Comparison of ENCODE assay signal across 11 cellular contexts in the genomic region with DNA sequence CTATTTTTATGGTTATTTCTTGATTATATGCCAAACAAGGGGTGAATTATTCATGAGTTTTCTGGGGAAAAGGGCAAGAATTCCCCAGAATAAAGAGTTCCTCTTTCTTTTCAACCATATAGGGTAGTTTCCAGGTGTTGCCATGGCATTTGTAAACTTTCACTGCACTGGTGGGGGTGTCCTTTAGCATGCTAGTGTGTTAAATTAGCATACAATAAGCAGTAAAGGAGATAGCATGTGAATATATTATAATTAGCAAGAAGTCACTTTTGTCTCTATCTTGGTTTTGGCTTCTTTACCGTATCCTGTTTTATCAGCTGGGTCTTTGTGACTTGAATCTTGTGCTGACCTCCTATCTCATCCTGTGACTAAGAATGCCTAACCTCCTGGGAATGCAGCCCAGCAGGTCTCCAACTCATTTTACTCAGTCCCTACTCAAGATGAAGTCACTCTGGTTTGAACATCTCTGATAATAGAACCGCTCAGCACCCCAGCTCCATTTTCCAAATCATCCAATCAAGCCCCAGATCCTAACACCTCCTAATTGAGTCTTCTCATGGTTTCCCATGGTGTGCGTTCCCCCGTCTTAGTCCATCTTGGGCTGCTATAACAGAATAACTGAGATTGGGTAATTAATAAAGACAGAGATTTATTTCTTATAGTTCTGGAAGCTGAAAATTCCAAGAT. TPM values are rescaled to one million over a fixed set of nuclear protein-coding genes. Genes with fewer than 3 reads are reported as not detected.
DNase-seq lines count a peak whose midpoint lies in the region; ATAC-seq, FAIRE-seq and TF ChIP-seq lines count a peak whose summit lies in the region.
"Had no signal": no experiment of that assay in that cellular context is flagged by ENCODE, and none has a peak within 500 bp of the region (broad histone marks: within the 10 kb centered on the region; RNA-seq: fewer than 3 reads in every experiment).

No MANE protein-coding gene starts in this region.

- intact Hi-C loops in left colon (cut with DNase I, micrococcal nuclease), result no loop called here

- WGBS in mesodermal cell (ENCODE audit: insufficient coverage in 2 of 2), 2 experiments, result 14 to 56% methylated on average over 2 of the region's 4 CpGs

- CTCF ChIA-PET in activated CD4-positive, alpha-beta memory T cell treated with anti-CD3 and anti-CD28 coated beads, Interleukin-2, amount 10 ng/mL, durations not matched to agents 7 days and 5 days (lab: Charles Lee), result no interaction called here

- no peaks in the 10 kb centered on the region for H3K9me3 ChIP-seq in mesodermal cell (ENCODE audit: control insufficient read depth, low read length)
- H3K9me3 ChIP-seq: colonic mucosa had no signal

- FAIRE-seq in GM12891 (lab: Jason Lieb, UNC), result no peak

- POLR2A ChIA-PET in activated CD4-positive, alpha-beta memory T cell treated with anti-CD3 and anti-CD28 coated beads, Interleukin-2, amount 10 ng/mL, durations not matched to agents 7 days and 5 days (lab: Charles Lee), result no interaction called here

- no peak overlapping the region for H3K27ac Mint-ChIP-seq in activated T-helper 17 cell treated with anti-CD3 and anti-CD28 coated beads, Interleukin-2, amount 50 U/mL, for 72 hours
- H3K27ac Mint-ChIP-seq in activated CD4-positive, alpha-beta memory T cell treated with anti-CD3 and anti-CD28 coated beads, Interleukin-2, amount 10 ng/mL, durations not matched to agents 7 days and 5 days, result no peak overlapping the region
- H3K27ac Mint-ChIP-seq: T-helper 1 cell treated with Interleukin-12 subunit alpha and Interleukin-12 subunit beta and Interleukin-4 antibody, amounts not matched to agents 30 μg/mL and 1 μg/mL, for 36 hours had no signal

- no peaks in the 10 kb centered on the region for H3K9me3 Mint-ChIP-seq in activated T-helper 17 cell treated with anti-CD3 and anti-CD28 coated beads, Interleukin-2, amount 50 U/mL, for 72 hours
- H3K9me3 Mint-ChIP-seq in activated CD4-positive, alpha-beta memory T cell treated with anti-CD3 and anti-CD28 coated beads, Interleukin-2, amount 10 ng/mL, durations not matched to agents 7 days and 5 days, result no peaks in the 10 kb centered on the region
- H3K9me3 Mint-ChIP-seq: T-helper 1 cell treated with Interleukin-12 subunit alpha and Interleukin-12 subunit beta and Interleukin-4 antibody, amounts not matched to agents 30 μg/mL and 1 μg/mL, for 36 hours had no signal

- DNase-seq in GM12891 (ENCODE audit: insufficient read length, low spot score) (no peak), HPDE6-E6E7 (ENCODE audit: extremely low spot score) (peak; percentile 49), SK-N-DZ (ENCODE audit: low spot score) (no peak), left colon (no peak), epidermal melanocyte (ENCODE audit: insufficient read length, low spot score) (no peak)
- DNase-seq in activated CD4-positive, alpha-beta memory T cell treated with anti-CD3 and anti-CD28 coated beads, Interleukin-2, amount 10 ng/mL, durations not matched to agents 7 days and 5 days, result no peak
- DNase-seq: colonic mucosa had no signal

- no peak for ATAC-seq in activated T-helper 17 cell treated with anti-CD3 and anti-CD28 coated beads, Interleukin-2, amount 50 U/mL, for 72 hours (replicated peaks)
- no peak for ATAC-seq in left colon

- no peak for TF ChIP-seq POLR2A in GM12891 (IDR thresholded peaks at IDR 0.05; ENCODE audit: low read depth, low read length)

- no peak overlapping the region for H3K4me3 ChIP-seq in mesodermal cell (ENCODE audit: extremely low read depth, insufficient read depth, low read length, poor library complexity, severe bottlenecking)
- H3K4me3 ChIP-seq: colonic mucosa, skin epidermis had no signal

- peak overlapping the region; percentile 31 for H3K27ac ChIP-seq in mesodermal cell (ENCODE audit: low read depth, low read length, severe bottlenecking)
- H3K27ac ChIP-seq: colonic mucosa had no signal

- H3K36me3 ChIP-seq in mesodermal cell (ENCODE audit: control insufficient read depth, insufficient read depth, low read length), result no peaks in the 10 kb centered on the region
- H3K36me3 ChIP-seq: colonic mucosa had no signal

- H3K36me3 Mint-ChIP-seq in activated T-helper 17 cell treated with anti-CD3 and anti-CD28 coated beads, Interleukin-2, amount 50 U/mL, for 72 hours (ENCODE audit: low read depth), result peaks cover 25% of the 10 kb centered on the region
- H3K36me3 Mint-ChIP-seq in activated CD4-positive, alpha-beta memory T cell treated with anti-CD3 and anti-CD28 coated beads, Interleukin-2, amount 10 ng/mL, durations not matched to agents 7 days and 5 days (ENCODE audit: low read depth), result peaks cover 33% of the 10 kb centered on the region

- H3K4me1 Mint-ChIP-seq in activated T-helper 17 cell treated with anti-CD3 and anti-CD28 coated beads, Interleukin-2, amount 50 U/mL, for 72 hours, result peaks cover 23% of the 10 kb centered on the region
- H3K4me1 Mint-ChIP-seq in activated CD4-positive, alpha-beta memory T cell treated with anti-CD3 and anti-CD28 coated beads, Interleukin-2, amount 10 ng/mL, durations not matched to agents 7 days and 5 days, result peaks cover 34% of the 10 kb centered on the region

- H3K4me3 Mint-ChIP-seq in activated T-helper 17 cell treated with anti-CD3 and anti-CD28 coated beads, Interleukin-2, amount 50 U/mL, for 72 hours, result peak overlapping the region; percentile 95
- H3K4me3 Mint-ChIP-seq in activated CD4-positive, alpha-beta memory T cell treated with anti-CD3 and anti-CD28 coated beads, Interleukin-2, amount 10 ng/mL, durations not matched to agents 7 days and 5 days, result no peak overlapping the region
- H3K4me3 Mint-ChIP-seq: T-helper 1 cell treated with Interleukin-12 subunit alpha and Interleukin-12 subunit beta and Interleukin-4 antibody, amounts not matched to agents 30 μg/mL and 1 μg/mL, for 36 hours had no signal

- H3K27me3 Mint-ChIP-seq in activated T-helper 17 cell treated with anti-CD3 and anti-CD28 coated beads, Interleukin-2, amount 50 U/mL, for 72 hours, result no peaks in the 10 kb centered on the region
- H3K27me3 Mint-ChIP-seq in activated CD4-positive, alpha-beta memory T cell treated with anti-CD3 and anti-CD28 coated beads, Interleukin-2, amount 10 ng/mL, durations not matched to agents 7 days and 5 days, result no peaks in the 10 kb centered on the region

- H3K4me1 ChIP-seq in mesodermal cell (ENCODE audit: control insufficient read depth, insufficient read depth, low read length, poor library complexity, severe bottlenecking), result peaks cover 29% of the 10 kb centered on the region

TF ChIP-seq in GM12891, 5 proteins besides CTCF, POLR2A, EP300 and RAD21:
- peak; percentile 88 for TF ChIP-seq SPI1 (IDR thresholded peaks at IDR 0.05; ENCODE audit: low read depth, low read length)
- no peak for TF ChIP-seq POU2F2 (IDR thresholded peaks at IDR 0.05; ENCODE audit: low read depth, low read length)

RNA-seq across cellular contexts. Expression of a gene that starts 3.4 kb away (rescaled TPM):
- 85.9 TPM for polyA plus RNA-seq in GM12891 (2012; ENCODE audit: low read depth, missing spikeins)
- 100 to 1,000 TPM; 111 to 144 TPM for total RNA-seq in activated T-helper 17 cell treated with anti-CD3 and anti-CD28 coated beads, Interleukin-2, amount 50 U/mL, for 72 hours
- 108 TPM for polyA plus RNA-seq in mesodermal cell (2013, experiment 1 of 2)
- polyA plus RNA-seq in mesodermal cell (2013, experiment 2 of 2), result 104 TPM
- polyA plus RNA-seq in SK-N-DZ (2014; cell fraction: cytosol; rRNA removed), result 53.9 and 58.3 TPM in 2 replicates
- polyA plus RNA-seq in SK-N-DZ (2014; cell fraction: nucleus; rRNA removed), result 33.6 and 57.9 TPM in 2 replicates
- total RNA-seq in left colon, result 100 to 1,000 TPM in 1 of 2 donors, 10 to 100 TPM in 1; 90.9 to 100 TPM
- 100 to 1,000 TPM; 124 to 130 TPM for total RNA-seq in activated CD4-positive, alpha-beta memory T cell treated with anti-CD3 and anti-CD28 coated beads, Interleukin-2, amount 10 ng/mL, durations not matched to agents 7 days and 5 days

RNA-seq across cellular contexts. Expression of a gene that starts 53.2 kb away (rescaled TPM):
- 103 TPM for polyA plus RNA-seq in GM12891 (2012; ENCODE audit: low read depth, missing spikeins)
- 100 to 1,000 TPM; 126 to 139 TPM for total RNA-seq in activated T-helper 17 cell treated with anti-CD3 and anti-CD28 coated beads, Interleukin-2, amount 50 U/mL, for 72 hours
- 110 TPM for polyA plus RNA-seq in mesodermal cell (2013, experiment 1 of 2)
- polyA plus RNA-seq in mesodermal cell (2013, experiment 2 of 2), result 129 TPM
- 151 and 186 TPM in 2 replicates for polyA plus RNA-seq in SK-N-DZ (2014; cell fraction: cytosol; rRNA removed)
- 202 and 218 TPM in 2 replicates for polyA plus RNA-seq in SK-N-DZ (2014; cell fraction: nucleus; rRNA removed)
- 10 to 100 TPM; 56.7 to 72.2 TPM for total RNA-seq in left colon
- total RNA-seq in activated CD4-positive, alpha-beta memory T cell treated with anti-CD3 and anti-CD28 coated beads, Interleukin-2, amount 10 ng/mL, durations not matched to agents 7 days and 5 days, result 10 to 100 TPM; 81.7 to 86.4 TPM

RNA-seq across cellular contexts. Expression of a gene that starts 53.5 kb away (rescaled TPM):
- 76.3 TPM for polyA plus RNA-seq in GM12891 (2012; ENCODE audit: low read depth, missing spikeins)
- 100 to 1,000 TPM in 1 of 2 donors, 10 to 100 TPM in 1; 71.4 to 107 TPM for total RNA-seq in activated T-helper 17 cell treated with anti-CD3 and anti-CD28 coated beads, Interleukin-2, amount 50 U/mL, for 72 hours
- polyA plus RNA-seq in mesodermal cell (2013, experiment 1 of 2), result 115 TPM
- polyA plus RNA-seq in mesodermal cell (2013, experiment 2 of 2), result 108 TPM
- 136 and 145 TPM in 2 replicates for polyA plus RNA-seq in SK-N-DZ (2014; cell fraction: cytosol; rRNA removed)
- polyA plus RNA-seq in SK-N-DZ (2014; cell fraction: nucleus; rRNA removed), result 124 and 145 TPM in 2 replicates
- 100 to 1,000 TPM in 1 of 2 donors, 10 to 100 TPM in 1; 85.0 to 104 TPM for total RNA-seq in left colon
- total RNA-seq in activated CD4-positive, alpha-beta memory T cell treated with anti-CD3 and anti-CD28 coated beads, Interleukin-2, amount 10 ng/mL, durations not matched to agents 7 days and 5 days, result 10 to 100 TPM; 98.4 to 98.5 TPM
